ENCODE assay signal across 8 cellular contexts in the genomic region with DNA sequence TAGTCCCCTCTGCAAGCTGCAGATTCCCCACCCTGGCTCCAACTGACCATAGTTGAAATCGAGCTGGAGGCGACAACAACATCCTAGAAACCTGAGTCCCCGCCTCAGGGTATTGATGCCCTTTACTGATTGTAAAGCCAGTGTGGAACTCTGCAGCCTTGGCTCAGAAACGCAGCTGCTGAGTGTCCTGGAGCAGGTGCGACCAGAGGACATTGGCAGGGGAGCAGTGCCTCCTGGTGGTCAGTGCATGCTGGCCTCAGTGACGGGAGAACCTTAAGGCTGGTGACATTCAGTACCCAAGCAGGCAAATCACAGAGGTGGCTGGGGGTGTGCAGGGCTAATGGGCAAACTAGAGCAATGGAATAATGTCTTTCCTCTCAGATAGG. TPM values are rescaled to one million over a fixed set of nuclear protein-coding genes. Genes with fewer than 3 reads are reported as not detected.
DNase-seq lines count a peak whose midpoint lies in the region; ATAC-seq and TF ChIP-seq lines count a peak whose summit lies in the region.

No MANE protein-coding gene starts in this region.

- in situ Hi-C loops in HAP-1 (cut with MboI; ENCODE audit: low sequenced_read_pairs), result no loop called here
- in situ Hi-C loops in astrocyte of the spinal cord (cut with HindIII; ENCODE audit: low sequenced_read_pairs), result no loop called here

- no peaks in the 10 kb centered on the region for H3K27me3 ChIP-seq in HAP-1 (ENCODE audit: low read depth)
- no peaks in the 10 kb centered on the region for H3K27me3 ChIP-seq in kidney epithelial cell (ENCODE audit: control insufficient read depth, insufficient read depth, low read length)

- no peak for ATAC-seq in HG03139 (IDR thresholded peaks at IDR 0.05; ENCODE audit: unreplicated experiment)

- H3K36me3 ChIP-seq in HAP-1 (replicated peaks), result no peaks in the 10 kb centered on the region
- no peaks in the 10 kb centered on the region for H3K36me3 ChIP-seq in kidney epithelial cell (ENCODE audit: control insufficient read depth, insufficient read depth, low read length)

- TF ChIP-seq CTCF in 22Rv1 (IDR thresholded peaks at IDR 0.05), result peak; percentile 83
- peak; percentile 20 for TF ChIP-seq CTCF in astrocyte of the spinal cord (IDR thresholded peaks at IDR 0.05; ENCODE audit: low read depth, low read length)
- TF ChIP-seq CTCF in kidney epithelial cell (IDR thresholded peaks at IDR 0.05; ENCODE audit: insufficient read depth, low read length, poor library complexity, severe bottlenecking), result peak; percentile 54

- H3K4me3 ChIP-seq in HAP-1 (no peak overlapping the region), astrocyte of the spinal cord (ENCODE audit: low read depth, low read length) (no peak overlapping the region), kidney epithelial cell (ENCODE audit: low read depth, low read length) (no peak overlapping the region)

- no peak overlapping the region for H3K27ac ChIP-seq in 22Rv1

- DNase-seq in HAP-1 (ENCODE audit: low spot score in 2 of 2) (peak; percentile 39 to 86), SKM-1 (lab: John Stamatoyannopoulos, UW; ENCODE audit: unreplicated experiment) (peak; percentile 43), astrocyte of the spinal cord (ENCODE audit: low read depth, low spot score) (no peak), kidney epithelial cell (ENCODE audit: low read depth) (no peak), NCI-H2107 (lab: John Stamatoyannopoulos, UW) (no peak)
- peak in 2 of 3 experiments; percentile 6 to 7 for DNase-seq in stimulated activated CD4-positive, alpha-beta T cell treated with anti-CD3 and anti-CD28 coated beads, TNF-alpha, amount 100 ng/mL, for 4 hours (ENCODE audit: low read depth in 3 of 3)

- H3K9me3 ChIP-seq in HAP-1, result no peaks in the 10 kb centered on the region

- H3K4me1 ChIP-seq in HAP-1, result no peaks in the 10 kb centered on the region

RNA-seq across cellular contexts. Expression of a gene that starts 20.4 kb away (rescaled TPM):
- total RNA-seq in kidney epithelial cell, result 10.3 and 11.3 TPM in 2 replicates

RNA-seq across cellular contexts. Expression of a gene that starts 56.4 kb away (rescaled TPM):
- 1.3 and 2.9 TPM in 2 replicates for total RNA-seq in kidney epithelial cell

Comparison
In these comparisons a context has a peak if more than half of its experiments do, and no peak if none do; other contexts are left out.
1. CTCF ChIP-seq: peak in every context shown above with its lines; median percentile 83 in 22Rv1; 54 in kidney epithelial cell; 20 in astrocyte of the spinal cord.
2. DNase-seq: peak in HAP-1 (2 of 2), SKM-1 (single experiment) and stimulated activated CD4-positive, alpha-beta T cell treated with anti-CD3 and anti-CD28 coated beads, TNF-alpha, amount 100 ng/mL, for 4 hours (2 of 3); none in astrocyte of the spinal cord (single experiment), kidney epithelial cell (single experiment) and NCI-H2107 (single experiment).